ENCODE assay signal across 1 cellular context in genomic region chr21:37564341-37564923, GRCh38.
TF ChIP-seq lines count a peak whose summit lies in the region.

No MANE protein-coding gene starts in this region.

TF ChIP-seq in GM12878, 131 proteins besides CTCF, POLR2A, EP300 and RAD21 (continued from another document):
- TF ChIP-seq ZNF687 (IDR thresholded peaks at IDR 0.05), result 0 out of 2 replicates have a peak, but pooled peaks have one; percentile 3
- TF ChIP-seq YBX1 (IDR thresholded peaks at IDR 0.05), result no peak
- TF ChIP-seq TCF3 (IDR thresholded peaks at IDR 0.05; ENCODE audit: borderline replicate concordance, insufficient read depth, low read depth, low read length), result no peak
- TF ChIP-seq, protein P1, sequence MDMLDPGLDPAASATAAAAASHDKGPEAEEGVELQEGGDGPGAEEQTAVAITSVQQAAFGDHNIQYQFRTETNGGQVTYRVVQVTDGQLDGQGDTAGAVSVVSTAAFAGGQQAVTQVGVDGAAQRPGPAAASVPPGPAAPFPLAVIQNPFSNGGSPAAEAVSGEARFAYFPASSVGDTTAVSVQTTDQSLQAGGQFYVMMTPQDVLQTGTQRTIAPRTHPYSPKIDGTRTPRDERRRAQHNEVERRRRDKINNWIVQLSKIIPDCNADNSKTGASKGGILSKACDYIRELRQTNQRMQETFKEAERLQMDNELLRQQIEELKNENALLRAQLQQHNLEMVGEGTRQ (IDR thresholded peaks at IDR 0.05; ENCODE audit: borderline replicate concordance, low read depth, low read length), result no peak
- TF ChIP-seq SREBF2 (IDR thresholded peaks at IDR 0.05; ENCODE audit: low read length), result no peak
